ENCODE assay signal across 8 cellular contexts in genomic region chr19:1106841-1107654, GRCh38. TPM values are rescaled to one million over a fixed set of nuclear protein-coding genes. Genes with fewer than 3 reads are reported as not detected.
DNase-seq lines count a peak whose midpoint lies in the region; ATAC-seq and TF ChIP-seq lines count a peak whose summit lies in the region.

No MANE protein-coding gene starts in this region.

- H3K27me3 ChIP-seq in A673 (replicated peaks; ENCODE audit: insufficient read depth, low read depth, low read length, poor library complexity): no peaks in the 10 kb centered on the region
- H3K27me3 ChIP-seq in suprapubic skin: no peaks in the 10 kb centered on the region

- no TSS peak for BruUV-seq in A673 (replicated peaks; lab: Mats Ljungman, UMichigan)

- TF ChIP-seq POLR2A in suprapubic skin (IDR thresholded peaks at IDR 0.05): no peak

- POLR2A ChIA-PET in A673 (lab: Charles Lee; ENCODE audit: low non-redundant PET): no interaction called here

- no peaks in the 10 kb centered on the region for H3K9me3 ChIP-seq in A673 (ENCODE audit: low read depth, low read length, poor library complexity, severe bottlenecking)
- H3K9me3 ChIP-seq in suprapubic skin: no peaks in the 10 kb centered on the region

- no peak overlapping the region for H3K27ac ChIP-seq in A673 (ENCODE audit: low read depth, low read length, poor library complexity, severe bottlenecking)
- H3K27ac ChIP-seq in suprapubic skin: no peak overlapping the region

- DNase-seq in A673 (ENCODE audit: low spot score) (peak; percentile 86), GM20000 (ENCODE audit: low spot score) (no peak), SW 1271 (lab: John Stamatoyannopoulos, UW) (peak; percentile 66 to 84), fibroblast of pulmonary artery (ENCODE audit: low read depth) (peak; percentile 65), suprapubic skin (ENCODE audit: low spot score in 2 of 2) (no peak)
- DNase-seq in NK-92 treated with Interleukin-12 subunit alpha and Interleukin-12 subunit beta, amount 100 ng/mL, for 24 hours (lab: John Stamatoyannopoulos, UW): no peak

- H3K4me1 ChIP-seq in A673 (ENCODE audit: insufficient read depth, low read length, poor library complexity, severe bottlenecking) (peaks cover 22% of the 10 kb centered on the region), suprapubic skin (peaks cover 63% of the 10 kb centered on the region)

- intact Hi-C loops in A673 (cut with micrococcal nuclease; ENCODE audit: unreplicated experiment): loop anchor here (10.0 kb wide), 1 partner anchor 82 kb away; the partner anchor contains the start of genes CNN2, RNU6-2 and TMEM259

- peaks cover 26% of the 10 kb centered on the region for H3K36me3 ChIP-seq in A673 (ENCODE audit: insufficient read depth, low read length, poor library complexity, severe bottlenecking)
- H3K36me3 ChIP-seq in suprapubic skin: peaks cover 60% of the 10 kb centered on the region

- 0 out of 2 replicates have a peak, but pooled peaks have one; percentile 31 for TF ChIP-seq CTCF in A673 (conservative IDR thresholded peaks at IDR 0.05; ENCODE audit: low read depth, low read length)
- TF ChIP-seq CTCF in GM20000 (IDR thresholded peaks at IDR 0.05; ENCODE audit: extremely low read depth, missing control alignments): peak; percentile 3
- peak; percentile 11 for TF ChIP-seq CTCF in fibroblast of pulmonary artery (IDR thresholded peaks at IDR 0.05; ENCODE audit: low read length, missing control alignments)
- no peak for TF ChIP-seq CTCF in suprapubic skin (IDR thresholded peaks at IDR 0.05)

- 51% methylated on average over 5 of the region's 17 CpGs for WGBS in suprapubic skin

- no peak overlapping the region for H3K4me3 ChIP-seq in A673 (ENCODE audit: low read depth, low read length, poor library complexity, severe bottlenecking)
- H3K4me3 ChIP-seq in fibroblast of pulmonary artery (replicated peaks; ENCODE audit: low read depth, low read length): no peak overlapping the region
- H3K4me3 ChIP-seq in suprapubic skin: no peak overlapping the region

- ATAC-seq in HG03159 (IDR thresholded peaks at IDR 0.05; ENCODE audit: unreplicated experiment): no peak
- no peak for ATAC-seq in GM19035 (IDR thresholded peaks at IDR 0.05; ENCODE audit: unreplicated experiment)

- no peak for TF ChIP-seq EP300 in suprapubic skin (IDR thresholded peaks at IDR 0.05)

- CTCF ChIA-PET in A673 (lab: Charles Lee): no interaction called here

RNA-seq across cellular contexts. Expression of gene GPX4, which starts 3.3 kb away (rescaled TPM):
- total RNA-seq in A673 (2021) (368 and 435 TPM in 2 replicates), suprapubic skin (100 to 1,000 TPM; 267 to 359 (median 344) TPM)

RNA-seq across cellular contexts. Expression of gene POLR2E, which starts 11.9 kb away (rescaled TPM):
- total RNA-seq in A673 (2021) (342 and 343 TPM in 2 replicates), suprapubic skin (100 to 1,000 TPM in 3 of 4 donors, 10 to 100 TPM in 1; 84.1 to 142 (median 111) TPM)

RNA-seq across cellular contexts. Expression of gene ARHGAP45, which starts 40.1 kb away (rescaled TPM):
- 3.2 and 3.4 TPM in 2 replicates for total RNA-seq in A673 (2021)
- total RNA-seq in suprapubic skin: 10 to 100 TPM; 11.5 to 13.4 (median 12.6) TPM

Comparison
In these comparisons a context has a peak if more than half of its experiments do, and no peak if none do; other contexts are left out.
1. DNase-seq: peak in A673 (single experiment), SW 1271 (2 of 2) and fibroblast of pulmonary artery (single experiment); none in GM20000 (single experiment), NK-92 treated with Interleukin-12 subunit alpha and Interleukin-12 subunit beta, amount 100 ng/mL, for 24 hours (single experiment) and suprapubic skin (0 of 2).
2. CTCF ChIP-seq: peak in A673 (single experiment), GM20000 (single experiment) and fibroblast of pulmonary artery (single experiment); none in suprapubic skin (0 of 2).